In genomic region chr7:5214236-5214635, GRCh38 we compare ENCODE assay signal across 20 cellular contexts.
"Had no signal": no experiment of that assay in that cellular context is flagged by ENCODE, and none has a peak within 500 bp of the region (broad histone marks: within the 10 kb centered on the region; RNA-seq: fewer than 3 reads in every experiment).

No MANE protein-coding gene starts in this region.

- H3K4me3 ChIP-seq: SJCRH30 had no signal

- H3K4me1 Mint-ChIP-seq: activated naive CD4-positive, alpha-beta T cell treated with anti-CD3 and anti-CD28 coated beads, Interleukin-2, amount 10 ng/mL, durations not matched to agents 7 days and 5 days had no signal

- H3K27me3 Mint-ChIP-seq: activated naive CD4-positive, alpha-beta T cell treated with anti-CD3 and anti-CD28 coated beads, Interleukin-2, amount 10 ng/mL, durations not matched to agents 7 days and 5 days; activated naive CD8-positive, alpha-beta T cell treated with anti-CD3 and anti-CD28 coated beads for 36 hours had no signal

- H3K4me3 Mint-ChIP-seq: activated CD8-positive, alpha-beta T cell treated with anti-CD3 and anti-CD28 coated beads, Interleukin-2, amount 10 ng/mL, durations not matched to agents 7 days and 5 days; activated naive CD4-positive, alpha-beta T cell treated with anti-CD3 and anti-CD28 coated beads, Interleukin-2, amount 10 ng/mL, durations not matched to agents 7 days and 5 days; activated naive CD8-positive, alpha-beta T cell treated with anti-CD3 and anti-CD28 coated beads for 36 hours had no signal

- DNase-seq: activated CD4-positive, alpha-beta T cell treated with anti-CD3 and anti-CD28 coated beads for 4 hours; activated CD4-positive, alpha-beta T cell treated with anti-CD3 and anti-CD28 coated beads, Interleukin-2, amount 50 U/mL, for 4 hours; activated CD8-positive, alpha-beta memory T cell treated with anti-CD3 and anti-CD28 coated beads, Interleukin-2, amount 50 U/mL, for 48 hours; activated CD8-positive, alpha-beta T cell treated with anti-CD3 and anti-CD28 coated beads, Interleukin-2, amount 10 ng/mL, durations not matched to agents 7 days and 5 days; activated gamma-delta T cell treated with Interleukin-2 at 50 U/mL for 16 hours; activated naive CD4-positive, alpha-beta T cell treated with anti-CD3 and anti-CD28 coated beads, Interleukin-2, amount 10 ng/mL, durations not matched to agents 7 days and 5 days; activated naive CD8-positive, alpha-beta T cell treated with anti-CD3 and anti-CD28 coated beads for 36 hours; activated T-cell treated with anti-CD3 and anti-CD28 coated beads, Interleukin-2, amount 50 U/mL, for 1 hour; MM.1S; NCI-H1105; NCI-H1436; NCI-H1694 treated with DMSO at 0.1 percent for 48 hours; NCI-H2029 treated with DMSO at 0.1 percent for 48 hours; NCI-H446; NCI-H524; SJCRH30; SK-N-SH; T-helper 1 cell had no signal

- H3K27ac ChIP-seq: SJCRH30, VCaP had no signal

- H3K4me1 ChIP-seq: SJCRH30 had no signal

- H3K27me3 ChIP-seq: SJCRH30 had no signal

- H3K27ac Mint-ChIP-seq: activated CD8-positive, alpha-beta T cell treated with anti-CD3 and anti-CD28 coated beads, Interleukin-2, amount 10 ng/mL, durations not matched to agents 7 days and 5 days; activated naive CD4-positive, alpha-beta T cell treated with anti-CD3 and anti-CD28 coated beads, Interleukin-2, amount 10 ng/mL, durations not matched to agents 7 days and 5 days; activated naive CD8-positive, alpha-beta T cell treated with anti-CD3 and anti-CD28 coated beads for 36 hours had no signal

- ATAC-seq: activated CD8-positive, alpha-beta T cell treated with anti-CD3 and anti-CD28 coated beads, Interleukin-2, amount 10 ng/mL, durations not matched to agents 7 days and 5 days; Right ventricle myocardium inferior had no signal

- H3K9me3 Mint-ChIP-seq: activated naive CD4-positive, alpha-beta T cell treated with anti-CD3 and anti-CD28 coated beads, Interleukin-2, amount 10 ng/mL, durations not matched to agents 7 days and 5 days; activated naive CD8-positive, alpha-beta T cell treated with anti-CD3 and anti-CD28 coated beads for 36 hours had no signal

- H3K9me3 ChIP-seq: SJCRH30, SK-N-SH had no signal
